9 cellular contexts compared by ENCODE assay signal in genomic region chr1:203638914-203639313, GRCh38. TPM values are rescaled to one million over a fixed set of nuclear protein-coding genes. Genes with fewer than 3 reads are reported as not detected.
DNase-seq lines count a peak whose midpoint lies in the region; ATAC-seq and TF ChIP-seq lines count a peak whose summit lies in the region.
"Had no signal": no experiment of that assay in that cellular context is flagged by ENCODE, and none has a peak within 500 bp of the region (broad histone marks: within the 10 kb centered on the region; RNA-seq: fewer than 3 reads in every experiment).

No MANE protein-coding gene starts in this region.

- peaks cover 0 to 25% (median 0%) of the 10 kb centered on the region in 3 donors for H3K36me3 Mint-ChIP-seq in naive thymus-derived CD8-positive, alpha-beta T cell

- no peak overlapping the region for H2AFZ ChIP-seq in hepatocyte

- DNase-seq in DMS 273 treated with DMSO at 0.1 percent for 48 hours (lab: John Stamatoyannopoulos, UW) (peak; percentile 68), NCI-H524 (lab: John Stamatoyannopoulos, UW) (peak; percentile 94 to 95), choroid plexus epithelial cell (ENCODE audit: low read depth) (no peak), activated gamma-delta T cell treated with Interleukin-2 at 50 U/mL for 16 hours (no peak), hepatocyte (ENCODE audit: low spot score) (no peak)
- no peak for DNase-seq in naive thymus-derived CD8-positive, alpha-beta T cell
- no peak for DNase-seq in stimulated activated CD4-positive, alpha-beta T cell treated with anti-CD3 and anti-CD28 coated beads, Interleukin-1b, Interleukin-23, amount 100 ng/mL, for 48 hours
- DNase-seq: body of pancreas had no signal

- H3K4me1 Mint-ChIP-seq in naive thymus-derived CD8-positive, alpha-beta T cell, result peaks cover 25 to 56% (median 45%) of the 10 kb centered on the region in 4 donors

- no peaks in the 10 kb centered on the region for H3K9me2 ChIP-seq in hepatocyte (replicated peaks; ENCODE audit: insufficient read depth)

- no peak overlapping the region for H3K4me2 ChIP-seq in hepatocyte

- no peak overlapping the region for H3K27ac ChIP-seq in hepatocyte
- H3K27ac ChIP-seq: body of pancreas had no signal

- H3K27me3 Mint-ChIP-seq in naive thymus-derived CD8-positive, alpha-beta T cell, result no peaks in the 10 kb centered on the region

- H3K79me2 ChIP-seq in hepatocyte, result peaks cover 96% of the 10 kb centered on the region

- H3K36me3 ChIP-seq in hepatocyte (replicated peaks; ENCODE audit: insufficient read depth, low read depth), result no peaks in the 10 kb centered on the region

- H3K9me3 ChIP-seq in hepatocyte (ENCODE audit: low read depth), result no peaks in the 10 kb centered on the region
- H3K9me3 ChIP-seq: body of pancreas had no signal

- no peak overlapping the region for H3K4me3 ChIP-seq in choroid plexus epithelial cell (ENCODE audit: low read depth, low read length)
- H3K4me3 ChIP-seq in hepatocyte, result no peak overlapping the region
- H3K4me3 ChIP-seq: body of pancreas had no signal

- no peaks in the 10 kb centered on the region for H3K9me3 Mint-ChIP-seq in naive thymus-derived CD8-positive, alpha-beta T cell

- peak overlapping the region in 5 of 10 donors; percentile 7 to 24 (median 16) for H3K4me3 Mint-ChIP-seq in naive thymus-derived CD8-positive, alpha-beta T cell

- no peaks in the 10 kb centered on the region for H3K4me1 ChIP-seq in hepatocyte (ENCODE audit: insufficient read depth)

- H4K20me1 ChIP-seq in hepatocyte (ENCODE audit: insufficient read depth, poor library complexity, severe bottlenecking), result peaks cover 66% of the 10 kb centered on the region

- no peak for ATAC-seq in naive thymus-derived CD8-positive, alpha-beta T cell
- no peak for ATAC-seq in HG02571 (IDR thresholded peaks at IDR 0.05; ENCODE audit: unreplicated experiment)
- ATAC-seq: body of pancreas had no signal

- POLR2A ChIA-PET in naive thymus-derived CD8-positive, alpha-beta T cell (lab: Charles Lee), result interaction anchor here (0.6 to 3.7 kb wide), 2 partner anchors 13 to 128 kb away, joined by 13 to 14 read pairs; partner anchors contain the start of gene ATP2B4

- no peaks in the 10 kb centered on the region for H3K27me3 ChIP-seq in hepatocyte
- H3K27me3 ChIP-seq: body of pancreas had no signal

- TF ChIP-seq CTCF in choroid plexus epithelial cell (conservative IDR thresholded peaks at IDR 0.05; ENCODE audit: low read depth, low read length) (peak; percentile 20), hepatocyte (IDR thresholded peaks at IDR 0.05; ENCODE audit: poor library complexity) (no peak)

- 65% methylated on average over 6 of the region's 6 CpGs for WGBS in hepatocyte (ENCODE audit: low lambda C conversion rate, missing lambda C conversion rate)

- peak overlapping the region in 6 of 10 donors; percentile 1 to 83 (median 62) for H3K27ac Mint-ChIP-seq in naive thymus-derived CD8-positive, alpha-beta T cell

RNA-seq across cellular contexts. Expression of gene ATP2B4, which starts 12.3 kb away (rescaled TPM):
- 10 to 100 TPM; 46.8 to 49.5 TPM for total RNA-seq in naive thymus-derived CD8-positive, alpha-beta T cell
- polyA plus RNA-seq in naive thymus-derived CD8-positive, alpha-beta T cell, result 10 to 100 TPM in 1 of 3 donors, 1 to 10 TPM in 2; 4.3 to 17.4 (median 5.3) TPM
- total RNA-seq in hepatocyte, result 60.6 and 64.0 TPM in 2 replicates
- 30.7 and 34.5 TPM in 2 replicates for polyA plus RNA-seq in hepatocyte

Comparison
In these comparisons a context has a peak if more than half of its experiments do, and no peak if none do; other contexts are left out.
1. DNase-seq: peak in DMS 273 treated with DMSO at 0.1 percent for 48 hours (single experiment) and NCI-H524 (2 of 2); none in choroid plexus epithelial cell (single experiment), naive thymus-derived CD8-positive, alpha-beta T cell (0 of 10), stimulated activated CD4-positive, alpha-beta T cell treated with anti-CD3 and anti-CD28 coated beads, Interleukin-1b, Interleukin-23, amount 100 ng/mL, for 48 hours (single experiment), activated gamma-delta T cell treated with Interleukin-2 at 50 U/mL for 16 hours (single experiment) and hepatocyte (single experiment).